1 cellular context compared by ENCODE assay signal in genomic region chr12:113476093-113476986, GRCh38.
TF ChIP-seq lines count a peak whose summit lies in the region.

No MANE protein-coding gene starts in this region.

TF ChIP-seq in GM12891, 5 proteins besides CTCF, POLR2A, EP300 and RAD21:
- TF ChIP-seq PAX5 (IDR thresholded peaks at IDR 0.05; ENCODE audit: insufficient read depth, low read length, severe bottlenecking): no peak
- no peak for TF ChIP-seq TAF1 (IDR thresholded peaks at IDR 0.05; ENCODE audit: low read depth, low read length)
- TF ChIP-seq POLR2AphosphoS5 (IDR thresholded peaks at IDR 0.05; ENCODE audit: low read depth, low read length): no peak
- TF ChIP-seq POU2F2 (IDR thresholded peaks at IDR 0.05; ENCODE audit: low read depth, low read length): no peak
- TF ChIP-seq SPI1 (IDR thresholded peaks at IDR 0.05; ENCODE audit: low read depth, low read length): no peak
TF ChIP-seq in GM12891: peak in this region for 0.
